ENCODE assay signal across 13 cellular contexts in the genomic region with DNA sequence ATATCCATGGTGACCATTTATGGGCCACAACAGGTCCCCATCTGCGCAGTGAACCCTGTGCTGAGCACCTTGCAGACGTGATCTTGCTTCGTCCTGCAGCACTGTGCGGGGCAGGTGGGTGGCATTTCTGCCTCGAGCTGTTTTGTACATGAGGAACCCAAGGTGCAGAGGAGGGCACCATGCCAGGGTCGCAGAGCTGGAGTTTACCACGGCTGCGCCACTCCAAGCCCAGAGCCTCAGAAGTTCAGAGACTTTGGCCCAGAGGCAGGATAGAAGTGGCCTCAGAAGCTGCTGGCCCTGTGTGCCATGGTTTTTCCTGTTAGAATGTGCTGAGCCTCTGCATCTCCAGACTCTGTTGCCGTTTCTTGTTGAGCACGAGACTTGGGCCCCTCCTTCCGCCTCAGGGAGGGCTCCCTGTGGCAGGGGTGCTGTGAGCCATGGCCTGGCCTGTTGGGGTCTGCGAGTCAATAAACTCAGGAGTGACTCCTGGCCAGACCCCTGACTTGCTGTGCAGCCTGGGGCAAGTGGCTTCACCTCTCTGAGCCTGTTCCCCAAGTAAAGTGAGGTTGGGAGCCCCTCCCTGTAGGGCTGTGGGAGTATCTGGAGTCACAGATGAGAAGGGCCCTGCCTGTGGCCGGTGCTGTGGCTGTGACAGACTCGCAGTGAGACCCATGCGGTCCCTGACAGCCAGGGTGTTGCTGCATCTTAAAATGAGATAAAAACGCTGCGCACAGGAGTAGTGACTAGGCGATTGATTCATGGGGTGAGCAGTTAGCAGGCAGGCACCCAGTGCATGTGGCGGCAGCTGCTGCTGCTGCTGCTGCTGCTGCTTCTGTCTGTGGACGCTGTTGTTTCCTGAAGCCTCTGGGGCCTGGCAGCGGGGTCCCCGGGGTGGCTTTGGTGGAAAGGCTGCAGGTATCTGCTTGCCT. TPM values are rescaled to one million over a fixed set of nuclear protein-coding genes. Genes with fewer than 3 reads are reported as not detected.
DNase-seq lines count a peak whose midpoint lies in the region; ATAC-seq and TF ChIP-seq lines count a peak whose summit lies in the region.
"Had no signal": no experiment of that assay in that cellular context is flagged by ENCODE, and none has a peak within 500 bp of the region (broad histone marks: within the 10 kb centered on the region; RNA-seq: fewer than 3 reads in every experiment).

No MANE protein-coding gene starts in this region.

- TF ChIP-seq CTCF in GM13976 (IDR thresholded peaks at IDR 0.05; ENCODE audit: borderline replicate concordance, control extremely low read depth, extremely low read depth, insufficient read depth, missing control alignments): no peak
- TF ChIP-seq CTCF in Panc1 (IDR thresholded peaks at IDR 0.05): no peak
- TF ChIP-seq CTCF in fibroblast of mammary gland (conservative IDR thresholded peaks at IDR 0.05; ENCODE audit: control insufficient read depth, insufficient read depth, low read depth, low read length): no peak
- TF ChIP-seq CTCF in psoas muscle (IDR thresholded peaks at IDR 0.05): no peak

- intact Hi-C loops in Panc1 (cut with micrococcal nuclease; ENCODE audit: unreplicated experiment) (no loop called here), psoas muscle (cut with DNase I) (loop anchor here in 1 of 2 donors (10.0 kb wide), 1 partner anchor 908 kb away; no protein-coding TSS in a partner anchor)

- H3K27me3 ChIP-seq in Panc1 (ENCODE audit: control insufficient read depth, insufficient read depth, low read length) (no peaks in the 10 kb centered on the region), psoas muscle (ENCODE audit: insufficient read depth in 3 of 3, low read length in 2 of 3) (no peaks in the 10 kb centered on the region)
- H3K27me3 ChIP-seq: cardiac muscle cell had no signal

- BruUV-seq in Panc1 (replicated peaks; lab: Mats Ljungman, UMichigan): no TSS peak

- no peaks in the 10 kb centered on the region for H3K9me3 ChIP-seq in Panc1 (ENCODE audit: control insufficient read depth, insufficient read depth, low read depth, low read length)
- no peaks in the 10 kb centered on the region for H3K9me3 ChIP-seq in psoas muscle

- H3K4me3 ChIP-seq in Panc1 (ENCODE audit: low read depth in 2 of 2, low read length in 2 of 2) (no peak overlapping the region), fibroblast of mammary gland (ENCODE audit: control insufficient read depth, low read depth, low read length) (no peak overlapping the region), psoas muscle (no peak overlapping the region)
- H3K4me3 ChIP-seq: cardiac muscle cell had no signal

- CTCF ChIA-PET in Panc1 (lab: Charles Lee): no interaction called here

- H3K4me1 ChIP-seq in Panc1 (ENCODE audit: control insufficient read depth, insufficient read depth, low read length) (peaks cover 6% of the 10 kb centered on the region; the same call in 1 of the 2 replicates), psoas muscle (peaks cover 39% of the 10 kb centered on the region)

- WGBS in psoas muscle, 3 donors: 55 to 64% (median 55%) methylated on average over 22 of the region's 22 CpGs

- POLR2A ChIA-PET in Panc1 (lab: Charles Lee): no interaction called here

- DNase-seq in GM13976 (ENCODE audit: low spot score) (peak; percentile 32), Panc1 (ENCODE audit: low read depth, low spot score) (no peak), fibroblast of mammary gland (ENCODE audit: low read depth) (peak; percentile 44), psoas muscle (no peak), ecto neural progenitor cell (ENCODE audit: low spot score) (no peak)
- DNase-seq: COR-L47, NCI-H2107 had no signal

- ATAC-seq in Panc1 (peak; percentile 22; the same call in 1 of the 2 replicates), psoas muscle (peak in 2 of 4 donors; percentile 12 to 18), HG03457 (IDR thresholded peaks at IDR 0.05; ENCODE audit: unreplicated experiment) (no peak), GM18517 (IDR thresholded peaks at IDR 0.05; ENCODE audit: unreplicated experiment) (no peak), HG03378 (IDR thresholded peaks at IDR 0.05; ENCODE audit: unreplicated experiment) (no peak)
- ATAC-seq: activated CD4-positive, CD25-positive, alpha-beta regulatory T cell treated with anti-CD3 and anti-CD28 coated beads, Interleukin-2, amount 50 U/mL, for 24 hours had no signal

- H3K27ac ChIP-seq in Panc1 (ENCODE audit: low read length) (no peak overlapping the region), psoas muscle (peak overlapping the region; percentile 64)
- H3K27ac ChIP-seq: cardiac muscle cell, KMS-11 had no signal

- H3K36me3 ChIP-seq in Panc1 (ENCODE audit: control insufficient read depth, insufficient read depth, low read length): no peaks in the 10 kb centered on the region
- peaks cover 0 to 42% of the 10 kb centered on the region in 2 donors for H3K36me3 ChIP-seq in psoas muscle (ENCODE audit: insufficient read depth in 1 of 2, low read depth in 1 of 2)

- in situ Hi-C loops in GM13976 (cut with MboI; ENCODE audit: low sequenced_read_pairs, unreplicated experiment) (loop anchor here (25.0 kb wide), 2 partner anchors 141 to 216 kb away; no protein-coding TSS in a partner anchor), Panc1 (cut with HindIII; ENCODE audit: low pct_unique_long_range_greater_than_20kb, low sequenced_read_pairs) (no loop called here)

RNA-seq across cellular contexts. Expression of a gene that starts 11.8 kb away (rescaled TPM):
- total RNA-seq in Panc1 (2021; ENCODE audit: unreplicated experiment): 44.4 TPM
- polyA plus RNA-seq in Panc1 (2012; ENCODE audit: insufficient read length): 46.3 TPM
- total RNA-seq in psoas muscle: 100 to 1,000 TPM in 2 of 4 donors, 10 to 100 TPM in 2; 64.4 to 126 (median 107) TPM
- polyA plus RNA-seq in psoas muscle: 100 to 1,000 TPM in 2 of 3 donors, 10 to 100 TPM in 1; 86.3 to 229 (median 146) TPM

RNA-seq across cellular contexts. Expression of a gene that starts 43.2 kb away (rescaled TPM):
- total RNA-seq in Panc1 (2021; ENCODE audit: unreplicated experiment): 2.8 TPM
- polyA plus RNA-seq in Panc1 (2012; ENCODE audit: insufficient read length): 4.0 TPM
- total RNA-seq in psoas muscle: 10 to 100 TPM; 21.6 to 48.0 (median 24.5) TPM
- 10 to 100 TPM in 2 of 3 donors, 1 to 10 TPM in 1; 4.7 to 15.1 (median 10.5) TPM for polyA plus RNA-seq in psoas muscle

Comparison
In these comparisons a context has a peak if more than half of its experiments do, and no peak if none do; other contexts are left out.
1. DNase-seq: peak in GM13976 (single experiment) and fibroblast of mammary gland (single experiment); none in Panc1 (single experiment), psoas muscle (0 of 2) and ecto neural progenitor cell (single experiment).